Comparison of ENCODE assay signal across 13 cellular contexts in genomic region chr16:57314161-57314785, GRCh38. TPM values are rescaled to one million over a fixed set of nuclear protein-coding genes. Genes with fewer than 3 reads are reported as not detected.
DNase-seq lines count a peak whose midpoint lies in the region; ATAC-seq and TF ChIP-seq lines count a peak whose summit lies in the region.
"Had no signal": no experiment of that assay in that cellular context is flagged by ENCODE, and none has a peak within 500 bp of the region (broad histone marks: within the 10 kb centered on the region; RNA-seq: fewer than 3 reads in every experiment).

No MANE protein-coding gene starts in this region.

- no peak overlapping the region for H3K9ac ChIP-seq in neural progenitor cell

- peaks cover 10% of the 10 kb centered on the region for H3K4me1 ChIP-seq in CD4-positive, alpha-beta memory T cell (ENCODE audit: insufficient read depth, low read length)
- H3K4me1 ChIP-seq in ascending aorta, result peaks cover 21 to 49% of the 10 kb centered on the region in 2 donors
- peaks cover 6% of the 10 kb centered on the region for H3K4me1 ChIP-seq in neural progenitor cell
- peaks cover 17% of the 10 kb centered on the region for H3K4me1 ChIP-seq in Caco-2

- peak; percentile 48 for ATAC-seq in GM21390 (IDR thresholded peaks at IDR 0.05; ENCODE audit: unreplicated experiment)
- ATAC-seq in GM21825 (IDR thresholded peaks at IDR 0.05; ENCODE audit: unreplicated experiment), result no peak
- ATAC-seq: natural killer cell treated with Interleukin-12 subunit alpha and Interleukin-12 subunit beta and Interleukin-15 and Interleukin-18, amount 100 ng/mL, for 72 hours had no signal

- H3K4me1 Mint-ChIP-seq in CD4-positive, alpha-beta memory T cell, result peaks cover 15 to 18% (median 16%) of the 10 kb centered on the region in 4 donors
- H3K4me1 Mint-ChIP-seq in neural progenitor cell, result peaks cover 10% of the 10 kb centered on the region
- H3K4me1 Mint-ChIP-seq in Caco-2 (ENCODE audit: low read depth, unreplicated experiment), result peaks cover 6% of the 10 kb centered on the region

- no peaks in the 10 kb centered on the region for H3K9me3 Mint-ChIP-seq in CD4-positive, alpha-beta memory T cell
- H3K9me3 Mint-ChIP-seq in neural progenitor cell (no peaks in the 10 kb centered on the region), Caco-2 (ENCODE audit: unreplicated experiment) (no peaks in the 10 kb centered on the region)
- H3K9me3 Mint-ChIP-seq: natural killer cell treated with Interleukin-12 subunit alpha and Interleukin-12 subunit beta and Interleukin-15 and Interleukin-18, amount 100 ng/mL, for 72 hours had no signal

- H3K4me2 ChIP-seq in neural progenitor cell, result no peak overlapping the region

- no peak overlapping the region for H3K4me3 ChIP-seq in CD4-positive, alpha-beta memory T cell (ENCODE audit: low read length in 2 of 2)
- H3K4me3 ChIP-seq in ascending aorta (no peak overlapping the region), neural progenitor cell (no peak overlapping the region), Caco-2 (ENCODE audit: low read depth, low read length) (no peak overlapping the region)

- intact Hi-C loops in CD4-positive, alpha-beta memory T cell (cut with micrococcal nuclease), result no loop called here
- intact Hi-C loops in ascending aorta (cut with DNase I) (no loop called here), Caco-2 (cut with micrococcal nuclease; ENCODE audit: unreplicated experiment) (no loop called here)

- CTCF ChIA-PET in CD4-positive, alpha-beta memory T cell (lab: Charles Lee; ENCODE audit: partially characterized antibody), result interaction anchor here (0.6 to 0.9 kb wide), 4 partner anchors 14 to 236 kb away, joined by 3 to 4 read pairs (median 4); no protein-coding TSS in a partner anchor
- CTCF ChIA-PET in Caco-2 (lab: Charles Lee), result interaction anchor here (1.7 kb wide), 1 partner anchor 14 kb away, joined by 4 read pairs; no protein-coding TSS in a partner anchor

- TF ChIP-seq CTCF in ascending aorta (IDR thresholded peaks at IDR 0.05) (no peak), neural progenitor cell (IDR thresholded peaks at IDR 0.05) (no peak), Caco-2 (IDR thresholded peaks at IDR 0.05; ENCODE audit: insufficient read depth in 1 of 2, low read depth in 1 of 2, low read length in 1 of 2, severe bottlenecking in 1 of 2, unreplicated experiment in 1 of 2) (no peak)

- no peaks in the 10 kb centered on the region for H4K20me1 ChIP-seq in neural progenitor cell (ENCODE audit: low read depth)

- H3K9me3 ChIP-seq in CD4-positive, alpha-beta memory T cell (ENCODE audit: control insufficient read depth in 1 of 2, low read length in 2 of 2), result no peaks in the 10 kb centered on the region
- no peaks in the 10 kb centered on the region for H3K9me3 ChIP-seq in ascending aorta
- H3K9me3 ChIP-seq in neural progenitor cell (ENCODE audit: low read depth), result no peaks in the 10 kb centered on the region
- H3K9me3 ChIP-seq in Caco-2, result no peaks in the 10 kb centered on the region

- H2AFZ ChIP-seq in neural progenitor cell (replicated peaks), result no peak overlapping the region

- in situ Hi-C loops in KBM-7 (cut with MboI; ENCODE audit: low pct_unique_long_range_greater_than_20kb, low sequenced_read_pairs), result no loop called here

- H3K4me3 Mint-ChIP-seq in CD4-positive, alpha-beta memory T cell, result peak overlapping the region in 4 of 8 donors; percentile 25 to 77 (median 36)
- H3K4me3 Mint-ChIP-seq in neural progenitor cell (no peak overlapping the region), Caco-2 (ENCODE audit: unreplicated experiment) (no peak overlapping the region)
- H3K4me3 Mint-ChIP-seq: natural killer cell treated with Interleukin-12 subunit alpha and Interleukin-12 subunit beta and Interleukin-15 and Interleukin-18, amount 100 ng/mL, for 72 hours had no signal

- H3K27me3 Mint-ChIP-seq in CD4-positive, alpha-beta memory T cell, result peaks cover 2% of the 10 kb centered on the region in 2 donors
- no peaks in the 10 kb centered on the region for H3K27me3 Mint-ChIP-seq in neural progenitor cell (ENCODE audit: insufficient read depth, low read depth)
- no peaks in the 10 kb centered on the region for H3K27me3 Mint-ChIP-seq in Caco-2 (ENCODE audit: insufficient read depth, unreplicated experiment)

- no TSS peak for BruUV-seq in Caco-2 (replicated peaks; lab: Mats Ljungman, UMichigan)

- H3K27ac Mint-ChIP-seq in CD4-positive, alpha-beta memory T cell, result peak overlapping the region; percentile 36 to 92 (median 84)
- H3K27ac Mint-ChIP-seq in neural progenitor cell (peak overlapping the region; percentile 74), Caco-2 (ENCODE audit: unreplicated experiment) (no peak overlapping the region)

- H3F3A ChIP-seq in neural progenitor cell (ENCODE audit: low read depth), result no peaks in the 10 kb centered on the region

- H3K36me3 Mint-ChIP-seq in CD4-positive, alpha-beta memory T cell, result no peaks in the 10 kb centered on the region
- H3K36me3 Mint-ChIP-seq in neural progenitor cell (no peaks in the 10 kb centered on the region), Caco-2 (ENCODE audit: insufficient read depth, unreplicated experiment) (no peaks in the 10 kb centered on the region)
- H3K36me3 Mint-ChIP-seq: natural killer cell treated with Interleukin-12 subunit alpha and Interleukin-12 subunit beta and Interleukin-15 and Interleukin-18, amount 100 ng/mL, for 72 hours had no signal

- POLR2A ChIA-PET in CD4-positive, alpha-beta memory T cell (lab: Charles Lee; ENCODE audit: partially characterized antibody), result no interaction called here
- POLR2A ChIA-PET in Caco-2 (lab: Charles Lee), result no interaction called here

- H3K79me2 ChIP-seq in neural progenitor cell (ENCODE audit: low read depth), result no peaks in the 10 kb centered on the region

- H3K36me3 ChIP-seq in CD4-positive, alpha-beta memory T cell (ENCODE audit: insufficient read depth, low read length), result no peaks in the 10 kb centered on the region
- H3K36me3 ChIP-seq in ascending aorta (no peaks in the 10 kb centered on the region), neural progenitor cell (no peaks in the 10 kb centered on the region), Caco-2 (ENCODE audit: control insufficient read depth, insufficient read depth, low read length) (no peaks in the 10 kb centered on the region)

- DNase-seq in CD4-positive, alpha-beta memory T cell, result no peak
- DNase-seq in ascending aorta (ENCODE audit: low spot score in 2 of 2) (peak in 1 of 2 donors; percentile 55), neural progenitor cell (ENCODE audit: low spot score) (no peak), Caco-2 (no peak), KBM-7 (no peak), cortex of kidney (lab: John Stamatoyannopoulos, UW) (no peak)
- DNase-seq: central memory CD4-positive, alpha-beta T cell; DMS79; NCI-H1092; NCI-H69 had no signal

- H3K27ac ChIP-seq in CD4-positive, alpha-beta memory T cell (ENCODE audit: low read depth, low read length), result no peak overlapping the region
- H3K27ac ChIP-seq in ascending aorta (peak overlapping the region; percentile 76 to 91), neural progenitor cell (no peak overlapping the region)

- H3K27me3 ChIP-seq in CD4-positive, alpha-beta memory T cell (ENCODE audit: insufficient read depth, low read length), result no peaks in the 10 kb centered on the region
- H3K27me3 ChIP-seq in ascending aorta, result no peaks in the 10 kb centered on the region
- no peaks in the 10 kb centered on the region for H3K27me3 ChIP-seq in neural progenitor cell
- no peaks in the 10 kb centered on the region for H3K27me3 ChIP-seq in Caco-2 (replicated peaks; ENCODE audit: control insufficient read depth, insufficient read depth, low read length)

RNA-seq across cellular contexts. Expression of gene PLLP, which starts 29.8 kb away (rescaled TPM):
- total RNA-seq in CD4-positive, alpha-beta memory T cell, result 1 to 10 TPM; 1.6 to 2.4 TPM
- 1 to 10 TPM; 1.6 to 2.2 TPM for polyA plus RNA-seq in CD4-positive, alpha-beta memory T cell
- 0.21 TPM for total RNA-seq in ascending aorta
- 0.86 and 1.6 TPM in 2 replicates for total RNA-seq in neural progenitor cell (ENCODE audit: low replicate concordance)
- total RNA-seq in Caco-2 (2022), result 53.0 and 54.0 TPM in 2 replicates

RNA-seq across cellular contexts. Expression of gene CCL22, which starts 44.3 kb away (rescaled TPM):
- under 1 TPM in 1 of 2 experiments, not detected in 1; 0.26 TPM for total RNA-seq in CD4-positive, alpha-beta memory T cell
- not detected for polyA plus RNA-seq in CD4-positive, alpha-beta memory T cell
- total RNA-seq in ascending aorta (not detected), neural progenitor cell (ENCODE audit: low replicate concordance) (not detected in 2 replicates), Caco-2 (2022) (0.44 and 0.68 TPM in 2 replicates)

RNA-seq across cellular contexts. Expression of gene CX3CL1, which starts 58.0 kb away (rescaled TPM):
- total RNA-seq in CD4-positive, alpha-beta memory T cell, result not detected
- polyA plus RNA-seq in CD4-positive, alpha-beta memory T cell, result not detected
- 251 TPM for total RNA-seq in ascending aorta
- 0.65 and 0.96 TPM in 2 replicates for total RNA-seq in neural progenitor cell (ENCODE audit: low replicate concordance)
- 0.16 TPM in 1 of 2 replicates, not detected in the other for total RNA-seq in Caco-2 (2022)
- total RNA-seq: natural killer cell treated with Interleukin-12 subunit alpha and Interleukin-12 subunit beta and Interleukin-15 and Interleukin-18, amount 100 ng/mL, for 72 hours had no signal

Comparison
In these comparisons a context has a peak if more than half of its experiments do, and no peak if none do; other contexts are left out.
1. H3K27ac ChIP-seq: peak in ascending aorta (2 of 2); none in CD4-positive, alpha-beta memory T cell (single experiment) and neural progenitor cell (single experiment).
2. RNA of gene PLLP, which starts 29.8 kb away (total RNA-seq): 53.0 to 54.0 TPM in Caco-2; 1.6 to 2.4 TPM in CD4-positive, alpha-beta memory T cell, 0.86 to 1.6 TPM in neural progenitor cell and 0.21 TPM in ascending aorta (single experiment); every median in the first group is over 10 times any median in the second.
3. RNA of gene CX3CL1, which starts 58.0 kb away (total RNA-seq): 251 TPM in ascending aorta (single experiment); 0.65 to 0.96 TPM in neural progenitor cell, 0.16 TPM in Caco-2 and not detected in CD4-positive, alpha-beta memory T cell; every median in the first group is over 100 times any median in the second.